ENCODE assay signal across 11 cellular contexts in genomic region chr20:37282558-37282957, GRCh38. TPM values are rescaled to one million over a fixed set of nuclear protein-coding genes. Genes with fewer than 3 reads are reported as not detected.
DNase-seq lines count a peak whose midpoint lies in the region; ATAC-seq and TF ChIP-seq lines count a peak whose summit lies in the region.
"Had no signal": no experiment of that assay in that cellular context is flagged by ENCODE, and none has a peak within 500 bp of the region (broad histone marks: within the 10 kb centered on the region; RNA-seq: fewer than 3 reads in every experiment).

No MANE protein-coding gene starts in this region.

- no peaks in the 10 kb centered on the region for H3K27me3 Mint-ChIP-seq in Caco-2 (ENCODE audit: insufficient read depth, unreplicated experiment)
- H3K27me3 Mint-ChIP-seq in osteocyte (ENCODE audit: unreplicated experiment) = peaks cover 4% of the 10 kb centered on the region
- H3K27me3 Mint-ChIP-seq in naive thymus-derived CD4-positive, alpha-beta T cell = peaks cover 0 to 12% (median 6%) of the 10 kb centered on the region in 5 donors
- no peaks in the 10 kb centered on the region for H3K27me3 Mint-ChIP-seq in activated T-cell treated with anti-CD3 and anti-CD28 coated beads, Interleukin-2, amount 50 U/mL, for 24 hours

- no peak overlapping the region for H3K4me3 Mint-ChIP-seq in Caco-2 (ENCODE audit: unreplicated experiment)
- no peak overlapping the region for H3K4me3 Mint-ChIP-seq in osteocyte (ENCODE audit: unreplicated experiment)
- no peak overlapping the region for H3K4me3 Mint-ChIP-seq in naive thymus-derived CD4-positive, alpha-beta T cell
- no peak overlapping the region for H3K4me3 Mint-ChIP-seq in activated T-cell treated with anti-CD3 and anti-CD28 coated beads, Interleukin-2, amount 50 U/mL, for 24 hours

- H3K4me3 ChIP-seq in Caco-2 (ENCODE audit: low read depth, low read length) = no peak overlapping the region
- no peak overlapping the region for H3K4me3 ChIP-seq in epithelial cell of esophagus (ENCODE audit: low read length)
- H3K4me3 ChIP-seq in naive thymus-derived CD4-positive, alpha-beta T cell (ENCODE audit: low read length) = no peak overlapping the region

- ATAC-seq in naive thymus-derived CD4-positive, alpha-beta T cell = no peak

- H3K36me3 ChIP-seq in Caco-2 (ENCODE audit: control insufficient read depth, insufficient read depth, low read length) = no peaks in the 10 kb centered on the region
- no peaks in the 10 kb centered on the region for H3K36me3 ChIP-seq in naive thymus-derived CD4-positive, alpha-beta T cell (ENCODE audit: control insufficient read depth in 2 of 3, insufficient read depth in 3 of 3, low read length in 3 of 3)

- no TSS peak for BruUV-seq in Caco-2 (replicated peaks; lab: Mats Ljungman, UMichigan)

- H3K9me3 Mint-ChIP-seq in Caco-2 (ENCODE audit: unreplicated experiment) (no peaks in the 10 kb centered on the region), osteocyte (ENCODE audit: unreplicated experiment) (no peaks in the 10 kb centered on the region)
- no peaks in the 10 kb centered on the region for H3K9me3 Mint-ChIP-seq in naive thymus-derived CD4-positive, alpha-beta T cell
- no peaks in the 10 kb centered on the region for H3K9me3 Mint-ChIP-seq in activated T-cell treated with anti-CD3 and anti-CD28 coated beads, Interleukin-2, amount 50 U/mL, for 24 hours

- POLR2A ChIA-PET in Caco-2 (lab: Charles Lee) = interaction anchor here (0.5 kb wide), 1 partner anchor 195 kb away, joined by 3 read pairs; no protein-coding TSS in a partner anchor
- POLR2A ChIA-PET in naive thymus-derived CD4-positive, alpha-beta T cell (lab: Charles Lee) = no interaction called here

- CTCF ChIA-PET in Caco-2 (lab: Charles Lee) = interaction anchor here (0.6 to 1.4 kb wide), 9 partner anchors 23 to 253 kb away, joined by 3 to 6 read pairs (median 3); no protein-coding TSS in a partner anchor
- CTCF ChIA-PET in naive thymus-derived CD4-positive, alpha-beta T cell (lab: Charles Lee) = no interaction called here

- peak in 1 of 2 experiments; percentile 55 for DNase-seq in Caco-2
- DNase-seq in NCI-H2227 treated with DMSO at 0.1 percent for 48 hours (lab: John Stamatoyannopoulos, UW) = peak; percentile 19
- DNase-seq in epithelial cell of esophagus (ENCODE audit: low read depth) = peak; percentile 66
- no peak for DNase-seq in osteocyte (ENCODE audit: extremely low spot score, unreplicated experiment)
- DNase-seq in CD1c-positive myeloid dendritic cell (ENCODE audit: extremely low spot score) = no peak
- no peak for DNase-seq in naive thymus-derived CD4-positive, alpha-beta T cell
- DNase-seq in activated T-cell treated with anti-CD3 and anti-CD28 coated beads, Interleukin-2, amount 50 U/mL, for 24 hours = no peak
- DNase-seq in GM19238 (ENCODE audit: insufficient read length, low spot score) = no peak
- DNase-seq: NCI-H510A treated with DMSO at 0.1 percent for 48 hours had no signal

- no peak overlapping the region for H3K27ac ChIP-seq in naive thymus-derived CD4-positive, alpha-beta T cell (ENCODE audit: low read depth, low read length)

- H3K27ac Mint-ChIP-seq in Caco-2 (ENCODE audit: unreplicated experiment) (no peak overlapping the region), osteocyte (ENCODE audit: unreplicated experiment) (no peak overlapping the region)
- H3K27ac Mint-ChIP-seq in naive thymus-derived CD4-positive, alpha-beta T cell = no peak overlapping the region
- H3K27ac Mint-ChIP-seq in activated T-cell treated with anti-CD3 and anti-CD28 coated beads, Interleukin-2, amount 50 U/mL, for 24 hours = no peak overlapping the region

- peaks cover 7% of the 10 kb centered on the region for H3K4me1 Mint-ChIP-seq in Caco-2 (ENCODE audit: low read depth, unreplicated experiment)
- H3K4me1 Mint-ChIP-seq in osteocyte (ENCODE audit: unreplicated experiment) = no peaks in the 10 kb centered on the region
- peaks cover 0 to 1% (median 0%) of the 10 kb centered on the region in 7 donors for H3K4me1 Mint-ChIP-seq in naive thymus-derived CD4-positive, alpha-beta T cell
- no peaks in the 10 kb centered on the region for H3K4me1 Mint-ChIP-seq in activated T-cell treated with anti-CD3 and anti-CD28 coated beads, Interleukin-2, amount 50 U/mL, for 24 hours (ENCODE audit: low read depth)

- intact Hi-C loops in Caco-2 (cut with micrococcal nuclease; ENCODE audit: unreplicated experiment) = loop anchor here (1.0 to 2.0 kb wide), 2 partner anchors 100 to 252 kb away; no protein-coding TSS in a partner anchor
- intact Hi-C loops in naive thymus-derived CD4-positive, alpha-beta T cell (cut with micrococcal nuclease) = loop anchor here in 1 of 2 donors (10.0 kb wide), 1 partner anchor 412 kb away; the partner anchor contains the start of gene CTNNBL1

- no peaks in the 10 kb centered on the region for H3K9me3 ChIP-seq in Caco-2
- no peaks in the 10 kb centered on the region for H3K9me3 ChIP-seq in naive thymus-derived CD4-positive, alpha-beta T cell (ENCODE audit: control insufficient read depth in 2 of 3, low read length in 3 of 3)

- TF ChIP-seq CTCF in Caco-2 (IDR thresholded peaks at IDR 0.05; ENCODE audit: insufficient read depth in 1 of 2, low read depth in 1 of 2, low read length in 1 of 2, severe bottlenecking in 1 of 2, unreplicated experiment in 1 of 2) (peak; percentile 61 to 69), epithelial cell of esophagus (IDR thresholded peaks at IDR 0.05; ENCODE audit: insufficient read depth, low read depth, low read length, missing control alignments) (peak; percentile 64), osteocyte (IDR thresholded peaks at IDR 0.05) (peak; percentile 38)

- no peaks in the 10 kb centered on the region for H3K36me3 Mint-ChIP-seq in Caco-2 (ENCODE audit: insufficient read depth, unreplicated experiment)
- no peaks in the 10 kb centered on the region for H3K36me3 Mint-ChIP-seq in osteocyte (ENCODE audit: unreplicated experiment)
- H3K36me3 Mint-ChIP-seq in naive thymus-derived CD4-positive, alpha-beta T cell = no peaks in the 10 kb centered on the region
- no peaks in the 10 kb centered on the region for H3K36me3 Mint-ChIP-seq in activated T-cell treated with anti-CD3 and anti-CD28 coated beads, Interleukin-2, amount 50 U/mL, for 24 hours (ENCODE audit: low read depth)

- H3K27me3 ChIP-seq in Caco-2 (replicated peaks; ENCODE audit: control insufficient read depth, insufficient read depth, low read length) = no peaks in the 10 kb centered on the region
- H3K27me3 ChIP-seq in naive thymus-derived CD4-positive, alpha-beta T cell (ENCODE audit: control insufficient read depth in 2 of 2, insufficient read depth in 2 of 2, low read length in 2 of 2) = no peaks in the 10 kb centered on the region

- peaks cover 25% of the 10 kb centered on the region for H3K4me1 ChIP-seq in Caco-2
- H3K4me1 ChIP-seq in naive thymus-derived CD4-positive, alpha-beta T cell (ENCODE audit: control insufficient read depth in 2 of 2, insufficient read depth in 2 of 2, low read length in 2 of 2) = no peaks in the 10 kb centered on the region

RNA-seq across cellular contexts. Expression of gene MANBAL, which starts 6.9 kb away (rescaled TPM):
- total RNA-seq in Caco-2 (2022) (95.6 and 106 TPM in 2 replicates), osteocyte (45.5 and 45.8 TPM in 2 replicates)
- total RNA-seq in naive thymus-derived CD4-positive, alpha-beta T cell = 10 to 100 TPM in 3 of 5 experiments, 1 to 10 TPM in 2; 4.2 to 12.3 (median 11.5) TPM
- 10 to 100 TPM; 21.2 to 28.4 TPM for polyA plus RNA-seq in naive thymus-derived CD4-positive, alpha-beta T cell

RNA-seq across cellular contexts. Expression of gene GHRH, which starts 20.9 kb away (rescaled TPM):
- not detected in 2 replicates for total RNA-seq in Caco-2 (2022)
- not detected in 2 replicates for total RNA-seq in osteocyte
- total RNA-seq in naive thymus-derived CD4-positive, alpha-beta T cell = not detected
- polyA plus RNA-seq in naive thymus-derived CD4-positive, alpha-beta T cell = not detected
- total RNA-seq: endothelial cell of umbilical vein, skeletal muscle tissue had no signal
- polyA plus RNA-seq: endothelial cell of umbilical vein had no signal

Comparison
In these comparisons a context has a peak if more than half of its experiments do, and no peak if none do; other contexts are left out.
1. DNase-seq: peak in NCI-H2227 treated with DMSO at 0.1 percent for 48 hours (single experiment) and epithelial cell of esophagus (single experiment); none in osteocyte (single experiment), CD1c-positive myeloid dendritic cell (single experiment), naive thymus-derived CD4-positive, alpha-beta T cell (0 of 9), activated T-cell treated with anti-CD3 and anti-CD28 coated beads, Interleukin-2, amount 50 U/mL, for 24 hours (single experiment) and GM19238 (single experiment).
2. Peak in every context shown above with its lines, with median percentiles within 50 percentile points of each other: CTCF ChIP-seq.